In the genomic region with DNA sequence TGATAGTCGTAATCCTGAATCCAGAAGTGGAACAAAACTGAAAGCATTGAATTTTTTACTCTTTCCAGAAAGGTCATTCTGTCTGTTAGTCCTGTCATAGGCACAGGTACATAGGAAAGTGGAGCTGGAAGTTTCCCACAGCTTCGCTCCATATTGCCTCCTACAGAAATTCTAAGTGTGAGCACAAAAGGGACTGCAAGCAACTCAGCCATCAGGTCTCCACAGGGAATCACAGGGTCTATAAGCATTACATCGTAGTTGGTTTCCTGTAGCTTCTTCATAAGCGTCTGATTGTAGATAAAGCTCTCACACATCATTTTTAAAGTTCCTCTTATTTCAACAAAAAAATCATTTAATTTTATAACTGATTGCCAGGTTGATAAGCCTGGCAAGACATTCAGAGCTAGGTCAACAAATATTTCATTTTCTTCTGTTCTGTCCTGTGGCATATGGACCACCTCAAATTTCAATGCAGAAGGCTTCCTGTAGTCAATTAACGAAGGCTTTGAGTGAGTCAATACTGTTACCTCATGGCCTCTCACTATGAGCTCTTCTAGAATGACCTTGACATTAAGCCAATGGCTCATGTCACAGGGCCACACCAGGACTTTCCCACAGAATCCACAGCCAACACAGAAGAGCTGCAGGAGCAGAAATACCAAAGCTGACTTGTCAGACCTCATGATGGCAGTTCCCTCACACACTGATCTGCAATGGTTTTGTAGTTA, we compare ENCODE assay signal across 18 cellular contexts. TPM values are rescaled to one million over a fixed set of nuclear protein-coding genes. Genes with fewer than 3 reads are reported as not detected.
DNase-seq lines count a peak whose midpoint lies in the region; ATAC-seq, FAIRE-seq and TF ChIP-seq lines count a peak whose summit lies in the region.
"Had no signal": no experiment of that assay in that cellular context is flagged by ENCODE, and none has a peak within 500 bp of the region (broad histone marks: within the 10 kb centered on the region; RNA-seq: fewer than 3 reads in every experiment).

A gene (minus strand): TSS at position 727 of the 728 bp plus-strand sequence. CDS start 44 bp downstream, at position 683.

- no peak within 1 kb of the TSS for H3K4me3 ChIP-seq in A549
- peak within 1 kb of the TSS in 1 of 2 donors; percentile 11 for H3K4me3 ChIP-seq in body of pancreas
- no peak within 1 kb of the TSS for H3K4me3 ChIP-seq in suprapubic skin

- TF ChIP-seq CTCF in A549 (IDR thresholded peaks at IDR 0.05) = no peak
- TF ChIP-seq CTCF in body of pancreas (IDR thresholded peaks at IDR 0.05) = peak in 1 of 7 experiments; percentile 17
- no peak for TF ChIP-seq CTCF in MCF 10A (IDR thresholded peaks at IDR 0.05; ENCODE audit: unreplicated experiment)
- no peak for TF ChIP-seq CTCF in suprapubic skin (IDR thresholded peaks at IDR 0.05)

- H3K4me1 ChIP-seq in A549 = peaks cover 11% of the 10 kb centered on the region; the same call in 1 of the 3 replicates
- H3K4me1 ChIP-seq in body of pancreas = peaks cover 31% of the 10 kb centered on the region
- no peaks in the 10 kb centered on the region for H3K4me1 ChIP-seq in suprapubic skin

- H3K27ac Mint-ChIP-seq in MCF 10A (ENCODE audit: low read depth, unreplicated experiment) = no peak within 1 kb of the TSS
- H3K27ac Mint-ChIP-seq: activated naive CD8-positive, alpha-beta T cell treated with anti-CD3 and anti-CD28 coated beads for 36 hours; CD4-positive, alpha-beta memory T cell had no signal

- DNase-seq in A549 (ENCODE audit: low read depth in 1 of 2, low spot score in 1 of 2) = peak in 1 of 2 experiments; percentile 78
- peak; percentile 84 to 96 (median 90) for DNase-seq in body of pancreas
- DNase-seq in left lobe of liver (ENCODE audit: low spot score) = peak; percentile 79
- DNase-seq in T-helper 1 cell = no peak
- no peak for DNase-seq in MCF 10A (ENCODE audit: unreplicated experiment)
- DNase-seq in suprapubic skin (ENCODE audit: low spot score in 2 of 2) = no peak
- DNase-seq in occipital lobe (lab: John Stamatoyannopoulos, UW) = no peak
- DNase-seq: activated naive CD8-positive, alpha-beta T cell treated with anti-CD3 and anti-CD28 coated beads for 36 hours; CD4-positive, alpha-beta memory T cell; left ventricle myocardium superior; NCI-H1417; NCI-H345 had no signal

- no peaks in the 10 kb centered on the region for H3K36me3 ChIP-seq in body of pancreas (replicated peaks in 1 of 2; ENCODE audit: insufficient read depth in 1 of 2, low read depth in 2 of 2)
- no peaks in the 10 kb centered on the region for H3K36me3 ChIP-seq in suprapubic skin

- POLR2A ChIA-PET in A549 (lab: Yijun Ruan, JAX) (no interaction called here), MCF 10A (lab: Yijun Ruan, JAX) (no interaction called here)

- FAIRE-seq in A549 (lab: Jason Lieb, UNC) = no peak

- H3K27ac ChIP-seq in A549 (peak within 1 kb of the TSS; percentile 56 to 70), body of pancreas (peak within 1 kb of the TSS; percentile 78 to 90 (median 82)), suprapubic skin (no peak within 1 kb of the TSS)
- H3K27ac ChIP-seq: 22Rv1 had no signal

- no peak for TF ChIP-seq POLR2A in A549 (IDR thresholded peaks at IDR 0.05; ENCODE audit: low read length)
- peak in 2 of 3 donors; percentile 65 to 84 for TF ChIP-seq POLR2A in body of pancreas (IDR thresholded peaks at IDR 0.05)
- TF ChIP-seq POLR2A in suprapubic skin (IDR thresholded peaks at IDR 0.05) = no peak

- no peak for TF ChIP-seq RAD21 in A549 (conservative IDR thresholded peaks at IDR 0.05 in 1 of 2, IDR thresholded peaks at IDR 0.05 in 1 of 2)

- no peaks in the 10 kb centered on the region; the same call in 1 of the 3 replicates for H3K9me3 ChIP-seq in A549
- no peaks in the 10 kb centered on the region for H3K9me3 ChIP-seq in body of pancreas
- H3K9me3 ChIP-seq in suprapubic skin = no peaks in the 10 kb centered on the region

- no peaks in the 10 kb centered on the region for H3K4me1 Mint-ChIP-seq in MCF 10A (ENCODE audit: insufficient read depth, unreplicated experiment)
- H3K4me1 Mint-ChIP-seq: activated naive CD8-positive, alpha-beta T cell treated with anti-CD3 and anti-CD28 coated beads for 36 hours; CD4-positive, alpha-beta memory T cell; neural crest cell had no signal

- no peaks in the 10 kb centered on the region for H3K36me3 Mint-ChIP-seq in MCF 10A (ENCODE audit: insufficient read depth, unreplicated experiment)
- H3K36me3 Mint-ChIP-seq: activated naive CD8-positive, alpha-beta T cell treated with anti-CD3 and anti-CD28 coated beads for 36 hours; CD4-positive, alpha-beta memory T cell had no signal

- intact Hi-C loops in body of pancreas (cut with DNase I) (no loop called here), MCF 10A (cut with micrococcal nuclease) (no loop called here)

- H3K4me2 ChIP-seq in A549 = peak within 1 kb of the TSS; percentile 20

- CTCF ChIA-PET in A549 (lab: Yijun Ruan, JAX) = no interaction called here
- CTCF ChIA-PET in MCF 10A (lab: Yijun Ruan, JAX) = interaction anchor here (0.6 kb wide), 1 partner anchor 81 kb away, joined by 3 read pairs; no protein-coding TSS in a partner anchor

- BruUV-seq in MCF 10A (replicated peaks; lab: Mats Ljungman, UMichigan) = no TSS peak

- TF ChIP-seq EP300 in A549 (IDR thresholded peaks at IDR 0.05) (no peak; a peak in 1 of 5 replicates), suprapubic skin (IDR thresholded peaks at IDR 0.05) (no peak)

- H3K27me3 ChIP-seq in body of pancreas (no peaks in the 10 kb centered on the region), suprapubic skin (no peaks in the 10 kb centered on the region)

- no peaks in the 10 kb centered on the region for H3K27me3 Mint-ChIP-seq in MCF 10A (ENCODE audit: insufficient read depth, unreplicated experiment)
- H3K27me3 Mint-ChIP-seq: activated naive CD8-positive, alpha-beta T cell treated with anti-CD3 and anti-CD28 coated beads for 36 hours; CD4-positive, alpha-beta memory T cell had no signal

- H3K9me3 Mint-ChIP-seq in MCF 10A (ENCODE audit: unreplicated experiment) = no peaks in the 10 kb centered on the region

- H3K4me3 Mint-ChIP-seq in MCF 10A (ENCODE audit: unreplicated experiment) = no peak within 1 kb of the TSS
- H3K4me3 Mint-ChIP-seq: activated naive CD8-positive, alpha-beta T cell treated with anti-CD3 and anti-CD28 coated beads for 36 hours; CD4-positive, alpha-beta memory T cell; neural crest cell had no signal

- WGBS in A549 (ENCODE audit: missing lambda C conversion rate) = 76% methylated on average over 5 of the region's 5 CpGs
- WGBS in body of pancreas, 2 donors = 30 to 31% methylated on average over 5 of the region's 5 CpGs
- 77% methylated on average over 5 of the region's 5 CpGs for WGBS in suprapubic skin

- ATAC-seq in A549 (peak; percentile 39 to 50; a peak in 2 of 6 replicates), HG02973 (IDR thresholded peaks at IDR 0.05; ENCODE audit: unreplicated experiment) (peak; percentile 47), body of pancreas (peak; percentile 99), left lobe of liver (peak; percentile 83)
- ATAC-seq: left ventricle myocardium superior had no signal

TF ChIP-seq in A549, 52 proteins besides CTCF, POLR2A, EP300 and RAD21:
- no peak for TF ChIP-seq ZC3H11A (IDR thresholded peaks at IDR 0.05)
- TF ChIP-seq JUN (IDR thresholded peaks at IDR 0.05) = no peak
- peak; percentile 26; the same call in 1 of the 2 replicates for TF ChIP-seq JUNB (IDR thresholded peaks at IDR 0.05)
- no peak for TF ChIP-seq HOXA7 (CRISPR knock-in tag; IDR thresholded peaks at IDR 0.05)
- TF ChIP-seq, protein P1, sequence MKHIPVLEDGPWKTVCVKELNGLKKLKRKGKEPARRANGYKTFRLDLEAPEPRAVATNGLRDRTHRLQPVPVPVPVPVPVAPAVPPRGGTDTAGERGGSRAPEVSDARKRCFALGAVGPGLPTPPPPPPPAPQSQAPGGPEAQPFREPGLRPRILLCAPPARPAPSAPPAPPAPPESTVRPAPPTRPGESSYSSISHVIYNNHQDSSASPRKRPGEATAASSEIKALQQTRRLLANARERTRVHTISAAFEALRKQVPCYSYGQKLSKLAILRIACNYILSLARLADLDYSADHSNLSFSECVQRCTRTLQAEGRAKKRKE (CRISPR knock-in tag; IDR thresholded peaks at IDR 0.05; ENCODE audit: low read depth) = no peak
- no peak for TF ChIP-seq FOSL2 (IDR thresholded peaks at IDR 0.05)
- TF ChIP-seq FOSL2 (CRISPR knock-in tag; IDR thresholded peaks at IDR 0.05) = peak; percentile 31
- no peak for TF ChIP-seq ZNF302 (CRISPR knock-in tag; IDR thresholded peaks at IDR 0.05)
- TF ChIP-seq, protein P2, sequence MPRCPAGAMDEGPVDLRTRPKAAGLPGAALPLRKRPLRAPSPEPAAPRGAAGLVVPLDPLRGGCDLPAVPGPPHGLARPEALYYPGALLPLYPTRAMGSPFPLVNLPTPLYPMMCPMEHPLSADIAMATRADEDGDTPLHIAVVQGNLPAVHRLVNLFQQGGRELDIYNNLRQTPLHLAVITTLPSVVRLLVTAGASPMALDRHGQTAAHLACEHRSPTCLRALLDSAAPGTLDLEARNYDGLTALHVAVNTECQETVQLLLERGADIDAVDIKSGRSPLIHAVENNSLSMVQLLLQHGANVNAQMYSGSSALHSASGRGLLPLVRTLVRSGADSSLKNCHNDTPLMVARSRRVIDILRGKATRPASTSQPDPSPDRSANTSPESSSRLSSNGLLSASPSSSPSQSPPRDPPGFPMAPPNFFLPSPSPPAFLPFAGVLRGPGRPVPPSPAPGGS (IDR thresholded peaks at IDR 0.05) = no peak
TF ChIP-seq in A549: peak in this region for 2.

RNA-seq across cellular contexts. Expression of the gene that starts here (rescaled TPM):
- polyA plus RNA-seq in A549 (2011; rRNA removed) = 0.56 and 0.59 TPM in 2 replicates
- 0.04 TPM in 2 replicates for polyA plus RNA-seq in A549 (2012; cell fraction: cytosol; rRNA removed)
- 0.02 and 0.05 TPM in 2 replicates for polyA plus RNA-seq in A549 (2012; cell fraction: nucleus; rRNA removed)
- polyA plus RNA-seq in A549 (2017; fragmentation: RNase III; extraction: RNeasy Plus Mini Kit Qiagen cat#74134 plus additional on column Dnase treatment) = 0.24 to 0.37 TPM (median 0.25 TPM) in 3 replicates
- polyA minus RNA-seq in A549 (2011; rRNA and poly(A)+ RNA removed) = 0.10 and 0.29 TPM in 2 replicates
- 10 to 100 TPM; 35.9 to 39.4 TPM for total RNA-seq in body of pancreas
- 16.6 TPM for total RNA-seq in left lobe of liver
- not detected in 2 replicates for total RNA-seq in MCF 10A (2022)
- total RNA-seq in suprapubic skin = under 1 TPM in 1 of 4 donors, not detected in 3; 0.40 TPM
- under 0.01 TPM for total RNA-seq in occipital lobe
- total RNA-seq: activated naive CD8-positive, alpha-beta T cell treated with anti-CD3 and anti-CD28 coated beads for 36 hours; cardiac septum; CD4-positive, alpha-beta memory T cell; G401; glomerular endothelial cell; left ventricle myocardium superior; neural crest cell had no signal
- polyA plus RNA-seq: CD4-positive, alpha-beta memory T cell had no signal

Comparison
In these comparisons a context has a peak if more than half of its experiments do, and no peak if none do; other contexts are left out.
1. RNA of the gene that starts here (total RNA-seq): 35.9 to 39.4 TPM in body of pancreas and 16.6 TPM in left lobe of liver (single experiment); not detected in MCF 10A, 0.40 TPM in suprapubic skin and under 0.01 TPM in occipital lobe (single experiment); every median in the first group is over 10 times any median in the second.
2. Peak in ATAC-seq, H3K27ac ChIP-seq and H3K4me2 ChIP-seq in A549; RNA of the gene not detected or under 1 TPM.
3. ATAC-seq: peak in every context shown above with its lines; median percentile 99 in body of pancreas; 83 in left lobe of liver; 47 in HG02973; 44 in A549.
4. DNase-seq: peak in body of pancreas (4 of 4) and left lobe of liver (single experiment); none in T-helper 1 cell (0 of 5), MCF 10A (single experiment), suprapubic skin (0 of 2) and occipital lobe (single experiment).
5. POLR2A ChIP-seq: peak in body of pancreas (2 of 3); none in A549 (single experiment) and suprapubic skin (0 of 2).